14 cellular contexts compared by ENCODE assay signal in genomic region chr6:15252205-15252604, GRCh38. TPM values are rescaled to one million over a fixed set of nuclear protein-coding genes. Genes with fewer than 3 reads are reported as not detected.
A peak's percentile ranks its signal among the peaks of the same experiment; 100 is the strongest.
DNase-seq lines count a peak whose midpoint lies in the region; ATAC-seq and TF ChIP-seq lines count a peak whose summit lies in the region.
"Had no signal": no experiment of that assay in that cellular context is flagged by ENCODE, and none has a peak within 500 bp of the region (broad histone marks: within the 10 kb centered on the region; RNA-seq: fewer than 3 reads in every experiment).

No MANE protein-coding gene starts in this region.

- H3K27me3 ChIP-seq in CD8-positive, alpha-beta T cell (ENCODE audit: insufficient read depth, low read length) = no peaks in the 10 kb centered on the region
- no peaks in the 10 kb centered on the region for H3K27me3 ChIP-seq in naive thymus-derived CD4-positive, alpha-beta T cell (ENCODE audit: control insufficient read depth in 2 of 2, insufficient read depth in 2 of 2, low read length in 2 of 2)
- no peaks in the 10 kb centered on the region for H3K27me3 ChIP-seq in esophagus squamous epithelium
- H3K27me3 ChIP-seq: breast epithelium, sigmoid colon had no signal

- no peak overlapping the region for H3K27ac ChIP-seq in CD8-positive, alpha-beta T cell (ENCODE audit: low read depth, low read length)
- no peak overlapping the region for H3K27ac ChIP-seq in naive thymus-derived CD4-positive, alpha-beta T cell (ENCODE audit: low read depth, low read length)
- H3K27ac ChIP-seq in esophagus squamous epithelium = peak overlapping the region in 1 of 4 donors; percentile 98

- no peak for TF ChIP-seq POLR2A in esophagus squamous epithelium (IDR thresholded peaks at IDR 0.05)

- H3K27ac Mint-ChIP-seq in CD8-positive, alpha-beta T cell = peak overlapping the region; percentile 77
- peak overlapping the region; percentile 93 to 97 (median 97) for H3K27ac Mint-ChIP-seq in IgD-negative memory B cell
- peak overlapping the region; percentile 95 for H3K27ac Mint-ChIP-seq in activated T-helper 17 cell treated with anti-CD3 and anti-CD28 coated beads, Interleukin-2, amount 50 U/mL, for 72 hours
- peak overlapping the region; percentile 63 to 100 (median 98) for H3K27ac Mint-ChIP-seq in naive thymus-derived CD4-positive, alpha-beta T cell

- no peaks in the 10 kb centered on the region for H3K9me3 ChIP-seq in CD8-positive, alpha-beta T cell (ENCODE audit: low read length)
- no peaks in the 10 kb centered on the region for H3K9me3 ChIP-seq in naive thymus-derived CD4-positive, alpha-beta T cell (ENCODE audit: control insufficient read depth in 2 of 3, low read length in 3 of 3)
- H3K9me3 ChIP-seq in esophagus squamous epithelium = no peaks in the 10 kb centered on the region
- H3K9me3 ChIP-seq: breast epithelium, sigmoid colon had no signal

- intact Hi-C loops in CD8-positive, alpha-beta T cell (cut with DNase I, micrococcal nuclease) = loop anchor here in 1 of 2 experiments (2.0 to 5.0 kb wide), 2 partner anchors 75 to 1135 kb away; partner anchors contain the start of gene CD83
- intact Hi-C loops in naive thymus-derived CD4-positive, alpha-beta T cell (cut with micrococcal nuclease) = no loop called here
- intact Hi-C loops in esophagus squamous epithelium (cut with DNase I) = loop anchor here (10.0 kb wide), 1 partner anchor 183 kb away; no protein-coding TSS in a partner anchor

- TF ChIP-seq CTCF in CD8-positive, alpha-beta T cell (IDR thresholded peaks at IDR 0.05) = no peak
- no peak for TF ChIP-seq CTCF in esophagus squamous epithelium (IDR thresholded peaks at IDR 0.05)

- no peaks in the 10 kb centered on the region for H3K36me3 ChIP-seq in CD8-positive, alpha-beta T cell (ENCODE audit: insufficient read depth, low read length)
- peaks cover 0 to 3% (median 0%) of the 10 kb centered on the region in 3 experiments for H3K36me3 ChIP-seq in naive thymus-derived CD4-positive, alpha-beta T cell (ENCODE audit: control insufficient read depth in 2 of 3, insufficient read depth in 3 of 3, low read length in 3 of 3)
- H3K36me3 ChIP-seq in esophagus squamous epithelium = no peaks in the 10 kb centered on the region
- H3K36me3 ChIP-seq: breast epithelium, sigmoid colon had no signal

- H3K4me1 Mint-ChIP-seq in CD8-positive, alpha-beta T cell (ENCODE audit: low read depth) = peaks cover 78% of the 10 kb centered on the region
- peaks cover 50 to 68% (median 65%) of the 10 kb centered on the region in 3 donors for H3K4me1 Mint-ChIP-seq in IgD-negative memory B cell
- H3K4me1 Mint-ChIP-seq in activated T-helper 17 cell treated with anti-CD3 and anti-CD28 coated beads, Interleukin-2, amount 50 U/mL, for 72 hours = peaks cover 74% of the 10 kb centered on the region
- peaks cover 63 to 90% (median 82%) of the 10 kb centered on the region in 7 donors for H3K4me1 Mint-ChIP-seq in naive thymus-derived CD4-positive, alpha-beta T cell

- no peak overlapping the region for H3K4me3 ChIP-seq in CD8-positive, alpha-beta T cell (ENCODE audit: low read depth, low read length)
- H3K4me3 ChIP-seq in naive thymus-derived CD4-positive, alpha-beta T cell (ENCODE audit: low read length) = no peak overlapping the region
- H3K4me3 ChIP-seq in esophagus squamous epithelium = no peak overlapping the region
- H3K4me3 ChIP-seq: breast epithelium, sigmoid colon had no signal

- 55 to 84% methylated on average over 2 of the region's 2 CpGs for WGBS in esophagus squamous epithelium, 2 donors

- ATAC-seq in CD8-positive, alpha-beta T cell = no peak
- no peak for ATAC-seq in activated T-helper 17 cell treated with anti-CD3 and anti-CD28 coated beads, Interleukin-2, amount 50 U/mL, for 72 hours (replicated peaks)
- ATAC-seq in naive thymus-derived CD4-positive, alpha-beta T cell = no peak
- ATAC-seq: left cardiac atrium had no signal

- H3K4me3 Mint-ChIP-seq in CD8-positive, alpha-beta T cell = peak overlapping the region; percentile 81
- H3K4me3 Mint-ChIP-seq in IgD-negative memory B cell = peak overlapping the region in 2 of 4 donors; percentile 46 to 72
- H3K4me3 Mint-ChIP-seq in activated T-helper 17 cell treated with anti-CD3 and anti-CD28 coated beads, Interleukin-2, amount 50 U/mL, for 72 hours = peak overlapping the region; percentile 96
- peak overlapping the region in 9 of 10 donors; percentile 48 to 100 (median 71) for H3K4me3 Mint-ChIP-seq in naive thymus-derived CD4-positive, alpha-beta T cell

- no peaks in the 10 kb centered on the region for H3K27me3 Mint-ChIP-seq in CD8-positive, alpha-beta T cell (ENCODE audit: low read depth)
- H3K27me3 Mint-ChIP-seq in IgD-negative memory B cell = no peaks in the 10 kb centered on the region
- no peaks in the 10 kb centered on the region for H3K27me3 Mint-ChIP-seq in activated T-helper 17 cell treated with anti-CD3 and anti-CD28 coated beads, Interleukin-2, amount 50 U/mL, for 72 hours
- peaks cover 0 to 2% (median 0%) of the 10 kb centered on the region in 5 donors for H3K27me3 Mint-ChIP-seq in naive thymus-derived CD4-positive, alpha-beta T cell

- peaks cover 54% of the 10 kb centered on the region for H3K4me1 ChIP-seq in CD8-positive, alpha-beta T cell (ENCODE audit: insufficient read depth, low read length)
- peaks cover 30 to 51% of the 10 kb centered on the region in 2 donors for H3K4me1 ChIP-seq in naive thymus-derived CD4-positive, alpha-beta T cell (ENCODE audit: control insufficient read depth in 2 of 2, insufficient read depth in 2 of 2, low read length in 2 of 2)
- H3K4me1 ChIP-seq in esophagus squamous epithelium = peaks cover 27 to 89% (median 43%) of the 10 kb centered on the region in 3 donors

- H3K9me3 Mint-ChIP-seq in CD8-positive, alpha-beta T cell = no peaks in the 10 kb centered on the region
- H3K9me3 Mint-ChIP-seq in IgD-negative memory B cell = no peaks in the 10 kb centered on the region
- no peaks in the 10 kb centered on the region for H3K9me3 Mint-ChIP-seq in activated T-helper 17 cell treated with anti-CD3 and anti-CD28 coated beads, Interleukin-2, amount 50 U/mL, for 72 hours
- H3K9me3 Mint-ChIP-seq in naive thymus-derived CD4-positive, alpha-beta T cell = peaks cover 0 to 6% (median 0%) of the 10 kb centered on the region in 11 donors

- POLR2A ChIA-PET in CD8-positive, alpha-beta T cell (lab: Charles Lee) = interaction anchor here (0.6 to 1.4 kb wide), 3 partner anchors 8 to 1342 kb away, joined by 3 read pairs; no protein-coding TSS in a partner anchor
- POLR2A ChIA-PET in naive thymus-derived CD4-positive, alpha-beta T cell (lab: Charles Lee) = interaction anchor here (0.7 to 1.7 kb wide), 3 partner anchors 13 to 795 kb away, joined by 3 to 4 read pairs (median 3); no protein-coding TSS in a partner anchor

- no peak for DNase-seq in CD8-positive, alpha-beta T cell
- DNase-seq in naive thymus-derived CD4-positive, alpha-beta T cell = no peak
- DNase-seq in esophagus squamous epithelium (lab: John Stamatoyannopoulos, UW) (no peak), NCI-H1048 (lab: John Stamatoyannopoulos, UW) (no peak), T-helper 9 cell (no peak)
- DNase-seq: GF-D8, left cardiac atrium, NCI-H1105, NCI-H226, sigmoid colon, substantia nigra had no signal

- peaks cover 11% of the 10 kb centered on the region for H3K36me3 Mint-ChIP-seq in CD8-positive, alpha-beta T cell
- H3K36me3 Mint-ChIP-seq in IgD-negative memory B cell = no peaks in the 10 kb centered on the region
- H3K36me3 Mint-ChIP-seq in activated T-helper 17 cell treated with anti-CD3 and anti-CD28 coated beads, Interleukin-2, amount 50 U/mL, for 72 hours (ENCODE audit: low read depth) = peaks cover 96% of the 10 kb centered on the region
- H3K36me3 Mint-ChIP-seq in naive thymus-derived CD4-positive, alpha-beta T cell = peaks cover 0 to 26% (median 7%) of the 10 kb centered on the region in 5 donors

- CTCF ChIA-PET in CD8-positive, alpha-beta T cell (lab: Charles Lee) = interaction anchor here (1.0 to 1.1 kb wide), 2 partner anchors 8 to 1123 kb away, joined by 3 to 6 read pairs; no protein-coding TSS in a partner anchor
- CTCF ChIA-PET in naive thymus-derived CD4-positive, alpha-beta T cell (lab: Charles Lee) = interaction anchor here (0.7 kb wide), 1 partner anchor 26 kb away, joined by 5 read pairs; no protein-coding TSS in a partner anchor

RNA-seq across cellular contexts. Expression of gene JARID2, which starts 6.3 kb away (rescaled TPM):
- total RNA-seq in CD8-positive, alpha-beta T cell = 10 to 100 TPM; 30.6 to 31.2 TPM
- polyA plus RNA-seq in IgD-negative memory B cell = 10.8 TPM
- total RNA-seq in activated T-helper 17 cell treated with anti-CD3 and anti-CD28 coated beads, Interleukin-2, amount 50 U/mL, for 72 hours = 10 to 100 TPM; 20.7 to 50.3 TPM
- 10 to 100 TPM; 23.4 to 39.6 (median 29.9) TPM for total RNA-seq in naive thymus-derived CD4-positive, alpha-beta T cell
- 10 to 100 TPM in 1 of 2 donors, 1 to 10 TPM in 1; 6.9 to 13.9 TPM for polyA plus RNA-seq in naive thymus-derived CD4-positive, alpha-beta T cell
- total RNA-seq in esophagus squamous epithelium = 10 to 100 TPM; 13.3 to 19.6 (median 16.3) TPM
